9 cellular contexts compared by ENCODE assay signal in the genomic region with DNA sequence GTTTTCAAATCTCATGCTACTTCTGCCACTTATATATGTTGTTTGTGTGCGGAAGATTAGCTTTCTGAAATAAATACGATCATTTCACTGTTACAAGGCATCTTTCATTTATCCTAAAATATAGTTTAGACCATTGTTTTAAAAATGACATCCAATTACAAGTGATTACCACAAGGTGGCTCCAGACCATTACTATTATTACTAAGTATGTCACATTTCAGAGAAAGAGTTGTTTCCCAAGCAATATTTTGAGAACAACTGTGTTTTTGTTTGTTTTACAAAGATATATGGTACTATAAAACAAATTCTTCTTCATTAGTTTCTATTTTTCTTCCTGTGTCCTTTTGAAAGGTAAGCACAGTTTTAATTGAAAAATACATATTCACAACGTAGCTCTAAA.
DNase-seq lines count a peak whose midpoint lies in the region; ATAC-seq and TF ChIP-seq lines count a peak whose summit lies in the region.
"Had no signal": no experiment of that assay in that cellular context is flagged by ENCODE, and none has a peak within 500 bp of the region (broad histone marks: within the 10 kb centered on the region; RNA-seq: fewer than 3 reads in every experiment).

No MANE protein-coding gene starts in this region.

- no peak overlapping the region for H3K4me3 Mint-ChIP-seq in activated CD4-positive, alpha-beta memory T cell treated with anti-CD3 and anti-CD28 coated beads, Interleukin-2, amount 10 ng/mL, durations not matched to agents 7 days and 5 days

- H3K27me3 Mint-ChIP-seq in activated CD4-positive, alpha-beta memory T cell treated with anti-CD3 and anti-CD28 coated beads, Interleukin-2, amount 10 ng/mL, durations not matched to agents 7 days and 5 days = peaks cover 7% of the 10 kb centered on the region

- H3K9me3 Mint-ChIP-seq in activated CD4-positive, alpha-beta memory T cell treated with anti-CD3 and anti-CD28 coated beads, Interleukin-2, amount 10 ng/mL, durations not matched to agents 7 days and 5 days = no peaks in the 10 kb centered on the region

- intact Hi-C loops in sciatic nerve (cut with DNase I) = no loop called here

- no peak overlapping the region for H3K27ac Mint-ChIP-seq in activated CD4-positive, alpha-beta memory T cell treated with anti-CD3 and anti-CD28 coated beads, Interleukin-2, amount 10 ng/mL, durations not matched to agents 7 days and 5 days

- POLR2A ChIA-PET in activated CD4-positive, alpha-beta memory T cell treated with anti-CD3 and anti-CD28 coated beads, Interleukin-2, amount 10 ng/mL, durations not matched to agents 7 days and 5 days (lab: Charles Lee) = no interaction called here

- no peaks in the 10 kb centered on the region for H3K36me3 Mint-ChIP-seq in activated CD4-positive, alpha-beta memory T cell treated with anti-CD3 and anti-CD28 coated beads, Interleukin-2, amount 10 ng/mL, durations not matched to agents 7 days and 5 days (ENCODE audit: low read depth)

- DNase-seq in NCI-H1436 (lab: John Stamatoyannopoulos, UW) (peak; percentile 3), NCI-H1436 treated with DMSO at 0.1 percent for 48 hours (lab: John Stamatoyannopoulos, UW) (no peak), inferior parietal cortex (ENCODE audit: extremely low spot score) (peak; percentile 60), T-helper 9 cell (no peak), sciatic nerve (ENCODE audit: low spot score) (no peak)
- DNase-seq in Jurkat, Clone E6-1 (ENCODE audit: low read depth, low spot score) = peak; percentile 24
- no peak for DNase-seq in activated CD4-positive, alpha-beta memory T cell treated with anti-CD3 and anti-CD28 coated beads, Interleukin-2, amount 10 ng/mL, durations not matched to agents 7 days and 5 days

- TF ChIP-seq CTCF in VCaP (conservative IDR thresholded peaks at IDR 0.05) = peak; percentile 80

- ATAC-seq in sciatic nerve = no peak

- peaks cover 13% of the 10 kb centered on the region for H3K4me1 Mint-ChIP-seq in activated CD4-positive, alpha-beta memory T cell treated with anti-CD3 and anti-CD28 coated beads, Interleukin-2, amount 10 ng/mL, durations not matched to agents 7 days and 5 days

- H3K27ac ChIP-seq in VCaP = no peak overlapping the region
- H3K27ac ChIP-seq: BLaER1 treated with 17β-estradiol and CSF1 and Interleukin-3, amounts not matched to agents 10 nM and 100 nM had no signal

- CTCF ChIA-PET in activated CD4-positive, alpha-beta memory T cell treated with anti-CD3 and anti-CD28 coated beads, Interleukin-2, amount 10 ng/mL, durations not matched to agents 7 days and 5 days (lab: Charles Lee) = interaction anchor here (0.6 to 1.5 kb wide), 3 partner anchors 8 to 742 kb away, joined by 3 to 5 read pairs (median 4); no protein-coding TSS in a partner anchor

- no peak overlapping the region for H3K4me3 ChIP-seq in Jurkat, Clone E6-1 (ENCODE audit: low read length)
- H3K4me3 ChIP-seq: BLaER1 treated with 17β-estradiol and CSF1 and Interleukin-3, amounts not matched to agents 10 nM and 100 nM had no signal

Comparison
In these comparisons a context has a peak if more than half of its experiments do, and no peak if none do; other contexts are left out.
1. DNase-seq: peak in NCI-H1436 (single experiment), Jurkat, Clone E6-1 (single experiment) and inferior parietal cortex (single experiment); none in NCI-H1436 treated with DMSO at 0.1 percent for 48 hours (single experiment), activated CD4-positive, alpha-beta memory T cell treated with anti-CD3 and anti-CD28 coated beads, Interleukin-2, amount 10 ng/mL, durations not matched to agents 7 days and 5 days (single experiment), T-helper 9 cell (single experiment) and sciatic nerve (single experiment).